10 cellular contexts compared by ENCODE assay signal in genomic region chr17:71592431-71592830, GRCh38.
"Had no signal": no experiment of that assay in that cellular context is flagged by ENCODE, and none has a peak within 500 bp of the region (broad histone marks: within the 10 kb centered on the region; RNA-seq: fewer than 3 reads in every experiment).

No MANE protein-coding gene starts in this region.

- ATAC-seq: GM23338, HCT116 had no signal

- FAIRE-seq: H1 had no signal

- H3K4me2 ChIP-seq: GM23338 had no signal

- H3K9me3 ChIP-seq: HAP-1 had no signal

- H2AFZ ChIP-seq: GM23248, GM23338 had no signal

- DNase-seq: GM23248, GOT3, H7, H9, HCEC 1CT, HFFc6 had no signal

- H3K4me1 Mint-ChIP-seq: GM23338, H9 had no signal

- H3K4me1 ChIP-seq: HAP-1 had no signal

- H3K36me3 ChIP-seq: HAP-1 had no signal

- H3K27ac Mint-ChIP-seq: GM23338, H9, HFFc6 had no signal

- H3K9ac ChIP-seq: GM23248 had no signal

- H3K9me3 Mint-ChIP-seq: GM23338, H9, HFFc6 had no signal

- H3K4me3 Mint-ChIP-seq: GM23338, H9, HFFc6 had no signal

- H3K27ac ChIP-seq: GM23248 had no signal

- H3K4me3 ChIP-seq: GM23248, GM23338, HAP-1 had no signal
